In genomic region chr11:61899146-61899841, GRCh38 we compare ENCODE assay signal across 8 cellular contexts. TPM values are rescaled to one million over a fixed set of nuclear protein-coding genes. Genes with fewer than 3 reads are reported as not detected.
A peak's percentile ranks its signal among the peaks of the same experiment; 100 is the strongest.
DNase-seq lines count a peak whose midpoint lies in the region; ATAC-seq and TF ChIP-seq lines count a peak whose summit lies in the region.

No MANE protein-coding gene starts in this region.

- H3K27ac Mint-ChIP-seq in CD14-positive monocyte (peak overlapping the region in 4 of 7 donors; percentile 7 to 71 (median 26)), natural killer cell (peak overlapping the region; percentile 50 to 74)
- H3K27ac Mint-ChIP-seq in stimulated activated naive B cell treated with anti-CD40 and anti-IgM and Interleukin-4, amounts not matched to agents 10 μg/mL and 1 μg/mL and 100 μg/mL, for 72 hours: peak overlapping the region; percentile 88

- H2AFZ ChIP-seq in PC-3 (ENCODE audit: low read length): peak overlapping the region; percentile 57

- H4K20me1 ChIP-seq in PC-3 (ENCODE audit: low read length): no peaks in the 10 kb centered on the region

- BruUV-seq in PC-3 (replicated peaks; lab: Mats Ljungman, UMichigan): no TSS peak

- no peaks in the 10 kb centered on the region for H3K36me3 Mint-ChIP-seq in CD14-positive monocyte
- no peaks in the 10 kb centered on the region for H3K36me3 Mint-ChIP-seq in natural killer cell
- no peaks in the 10 kb centered on the region for H3K36me3 Mint-ChIP-seq in stimulated activated naive B cell treated with anti-CD40 and anti-IgM and Interleukin-4, amounts not matched to agents 10 μg/mL and 1 μg/mL and 100 μg/mL, for 72 hours

- in situ Hi-C loops in KBM-7 (cut with MboI; ENCODE audit: low pct_unique_long_range_greater_than_20kb, low sequenced_read_pairs): loop anchor here (10.0 kb wide), 1 partner anchor 46 kb away; no protein-coding TSS in a partner anchor

- no peaks in the 10 kb centered on the region for H3K9me2 ChIP-seq in PC-3 (replicated peaks; ENCODE audit: low read length)

- H3K9me3 ChIP-seq in PC-3 (ENCODE audit: low read length): no peaks in the 10 kb centered on the region

- H3K27ac ChIP-seq in PC-3 (ENCODE audit: low read length): no peak overlapping the region

- H3K79me2 ChIP-seq in PC-3 (ENCODE audit: low read length): no peaks in the 10 kb centered on the region

- H3K9me3 Mint-ChIP-seq in CD14-positive monocyte: peaks cover 0 to 7% (median 1%) of the 10 kb centered on the region in 7 donors
- no peaks in the 10 kb centered on the region for H3K9me3 Mint-ChIP-seq in natural killer cell
- no peaks in the 10 kb centered on the region for H3K9me3 Mint-ChIP-seq in stimulated activated naive B cell treated with anti-CD40 and anti-IgM and Interleukin-4, amounts not matched to agents 10 μg/mL and 1 μg/mL and 100 μg/mL, for 72 hours

- no peaks in the 10 kb centered on the region for H3K4me1 ChIP-seq in PC-3 (ENCODE audit: insufficient read depth, low read length)

- H3K36me3 ChIP-seq in PC-3 (ENCODE audit: low read depth, low read length): no peaks in the 10 kb centered on the region

- H3K27me3 ChIP-seq in PC-3 (ENCODE audit: low read length): no peaks in the 10 kb centered on the region

- CTCF ChIA-PET in PC-3 (lab: Charles Lee): interaction anchor here (0.5 to 3.6 kb wide), 8 partner anchors 48 to 209 kb away, joined by 3 to 41 read pairs (median 8); no protein-coding TSS in a partner anchor

- no peak overlapping the region for H3K4me2 ChIP-seq in PC-3 (ENCODE audit: low read length)

- peak; percentile 68 for ATAC-seq in GM19463 (IDR thresholded peaks at IDR 0.05; ENCODE audit: unreplicated experiment)
- ATAC-seq in PC-3: peak; percentile 85
- ATAC-seq in esophagus mucosa: peak; percentile 85
- ATAC-seq in natural killer cell: peak; percentile 95 to 96 (median 95)
- peak; percentile 94 for ATAC-seq in stimulated activated naive B cell treated with anti-CD40 and anti-IgM and Interleukin-4, amounts not matched to agents 10 μg/mL and 1 μg/mL and 100 μg/mL, for 72 hours (replicated peaks)

- H3K4me1 Mint-ChIP-seq in CD14-positive monocyte (peaks cover 20% of the 10 kb centered on the region), natural killer cell (peaks cover 0 to 7% of the 10 kb centered on the region in 2 donors)
- peaks cover 21 to 31% of the 10 kb centered on the region in 2 donors for H3K4me1 Mint-ChIP-seq in stimulated activated naive B cell treated with anti-CD40 and anti-IgM and Interleukin-4, amounts not matched to agents 10 μg/mL and 1 μg/mL and 100 μg/mL, for 72 hours

- peak; percentile 99 for TF ChIP-seq CTCF in CD14-positive monocyte (IDR thresholded peaks at IDR 0.05)
- TF ChIP-seq CTCF in PC-3 (conservative IDR thresholded peaks at IDR 0.05; ENCODE audit: low read depth, low read length): peak; percentile 99
- TF ChIP-seq CTCF in natural killer cell (IDR thresholded peaks at IDR 0.05): peak; percentile 99

- POLR2A ChIA-PET in PC-3 (lab: Charles Lee; ENCODE audit: unreplicated experiment): interaction anchor here (0.7 kb wide), 1 partner anchor 68 kb away, joined by 7 read pairs; the partner anchor contains the start of gene FTH1

- no peak overlapping the region for H3K4me3 Mint-ChIP-seq in CD14-positive monocyte
- peak overlapping the region; percentile 28 for H3K4me3 Mint-ChIP-seq in natural killer cell
- H3K4me3 Mint-ChIP-seq in stimulated activated naive B cell treated with anti-CD40 and anti-IgM and Interleukin-4, amounts not matched to agents 10 μg/mL and 1 μg/mL and 100 μg/mL, for 72 hours: no peak overlapping the region

- peaks cover 2 to 6% (median 6%) of the 10 kb centered on the region in 3 donors for H3K27me3 Mint-ChIP-seq in CD14-positive monocyte (ENCODE audit: low read depth in 3 of 3)
- peaks cover 0 to 3% of the 10 kb centered on the region in 2 donors for H3K27me3 Mint-ChIP-seq in natural killer cell (ENCODE audit: low read depth in 2 of 2)
- peaks cover 5 to 8% of the 10 kb centered on the region in 2 donors for H3K27me3 Mint-ChIP-seq in stimulated activated naive B cell treated with anti-CD40 and anti-IgM and Interleukin-4, amounts not matched to agents 10 μg/mL and 1 μg/mL and 100 μg/mL, for 72 hours

- intact Hi-C loops in CD14-positive monocyte (cut with micrococcal nuclease): loop anchor here in 1 of 2 donors (1.0 to 2.0 kb wide), 3 partner anchors 48 to 210 kb away; no protein-coding TSS in a partner anchor
- intact Hi-C loops in PC-3 (cut with micrococcal nuclease): loop anchor here (1.0 to 5.0 kb wide), 6 partner anchors 48 to 209 kb away; no protein-coding TSS in a partner anchor
- intact Hi-C loops in natural killer cell (cut with micrococcal nuclease): loop anchor here (1.0 kb wide), 3 partner anchors 48 to 209 kb away; no protein-coding TSS in a partner anchor

- no peak overlapping the region for H3K9ac ChIP-seq in PC-3 (ENCODE audit: low read length)

- H3K4me3 ChIP-seq in PC-3 (ENCODE audit: low read length): no peak overlapping the region

- DNase-seq in CD14-positive monocyte (ENCODE audit: low spot score) (peak; percentile 91), KBM-7 (peak; percentile 95), PC-3 (peak; percentile 94), activated T-cell treated with anti-CD3 and anti-CD28 coated beads for 4 hours (peak; percentile 91), natural killer cell (peak; percentile 92)
- peak; percentile 87 for DNase-seq in stimulated activated naive B cell treated with anti-CD40 and anti-IgM and Interleukin-4, amounts not matched to agents 10 μg/mL and 1 μg/mL and 100 μg/mL, for 72 hours

- H3F3A ChIP-seq in PC-3 (ENCODE audit: low read length, unreplicated experiment): no peaks in the 10 kb centered on the region

RNA-seq across cellular contexts. Expression of gene FADS3, which starts 7.9 kb away (rescaled TPM):
- 1 to 10 TPM; 2.5 to 5.8 TPM for polyA plus RNA-seq in CD14-positive monocyte
- total RNA-seq in PC-3 (2014; rRNA removed): 67.9 and 119 TPM in 2 replicates
- 3.0 TPM for total RNA-seq in esophagus mucosa
- total RNA-seq in natural killer cell: 10 to 100 TPM; 10.8 to 17.8 (median 11.5) TPM

RNA-seq across cellular contexts. Expression of gene RAB3IL1, which starts 18.1 kb away (rescaled TPM):
- not detected for polyA plus RNA-seq in CD14-positive monocyte
- 6.6 and 7.9 TPM in 2 replicates for total RNA-seq in PC-3 (2014; rRNA removed)
- 0.88 TPM for total RNA-seq in esophagus mucosa
- total RNA-seq in natural killer cell: not detected

RNA-seq across cellular contexts. Expression of gene BEST1, which starts 50.9 kb away (rescaled TPM):
- 1 to 10 TPM; 5.9 to 7.4 TPM for polyA plus RNA-seq in CD14-positive monocyte
- 0.22 TPM in 1 of 2 replicates, not detected in the other for total RNA-seq in PC-3 (2014; rRNA removed)
- 0.44 TPM for total RNA-seq in esophagus mucosa
- 1 to 10 TPM in 2 of 3 donors, under 1 TPM in 1; 0.32 to 2.0 (median 1.4) TPM for total RNA-seq in natural killer cell

Comparison
In these comparisons a context has a peak if more than half of its experiments do, and no peak if none do; other contexts are left out.
1. H3K27ac Mint-ChIP-seq: peak in every context shown above with its lines; median percentile 88 in stimulated activated naive B cell treated with anti-CD40 and anti-IgM and Interleukin-4, amounts not matched to agents 10 μg/mL and 1 μg/mL and 100 μg/mL, for 72 hours; 62 in natural killer cell; 26 in CD14-positive monocyte.